In the genomic region with DNA sequence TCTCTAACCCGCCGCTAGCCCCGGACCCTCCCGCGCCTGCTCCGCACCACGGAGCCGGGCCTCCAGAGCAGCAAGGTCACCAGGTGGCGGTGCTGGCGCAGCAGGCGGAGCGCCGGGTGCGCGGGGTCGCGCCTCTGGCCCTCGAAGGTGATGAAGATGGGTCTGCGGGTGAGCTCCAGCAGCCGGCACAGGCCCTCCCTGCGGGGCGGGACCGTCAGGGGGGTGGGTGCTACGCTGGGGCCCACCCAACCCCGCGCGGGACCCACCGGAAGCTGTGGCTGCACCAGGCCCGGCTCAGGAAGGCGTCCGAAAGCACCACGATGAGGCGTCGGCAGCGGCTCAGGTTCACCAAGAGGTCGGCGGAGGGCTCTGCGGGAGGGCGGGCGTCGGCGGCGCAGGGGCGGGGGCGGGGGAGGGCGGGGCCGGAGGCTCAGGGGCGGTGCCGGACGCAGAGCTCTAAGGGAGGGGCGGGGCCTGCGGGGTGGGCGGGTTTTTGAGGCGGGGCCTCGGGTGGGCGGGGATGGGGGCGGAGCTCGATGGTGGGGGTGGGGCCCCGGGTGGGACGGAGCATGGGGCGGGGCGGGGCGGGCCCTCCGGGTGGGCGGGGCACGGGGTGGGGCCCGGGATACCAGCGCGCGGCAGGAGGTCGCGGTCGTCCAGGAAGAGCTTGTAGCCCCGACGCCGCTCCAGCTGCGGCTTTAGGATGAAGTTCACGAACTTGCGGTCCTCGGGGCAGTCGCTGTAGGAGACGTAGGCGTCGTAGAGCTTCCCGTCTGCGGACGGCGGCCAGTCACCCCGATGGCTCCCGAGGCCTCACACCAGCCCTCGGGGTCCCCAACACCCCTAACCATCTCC, we compare ENCODE assay signal across 8 cellular contexts. TPM values are rescaled to one million over a fixed set of nuclear protein-coding genes. Genes with fewer than 3 reads are reported as not detected.
DNase-seq lines count a peak whose midpoint lies in the region; ATAC-seq and TF ChIP-seq lines count a peak whose summit lies in the region.

No MANE protein-coding gene starts in this region.

- H3K27ac ChIP-seq in HEK293 (ENCODE audit: extremely low read depth, low read depth, low read length), result no peak overlapping the region; the same call in 1 of the 2 replicates
- H3K27ac ChIP-seq in duodenal mucosa (ENCODE audit: low read depth, low read length), result peak overlapping the region; percentile 63
- H3K27ac ChIP-seq in lower lobe of right lung, result peak overlapping the region; percentile 81

- no peaks in the 10 kb centered on the region for H3K27me3 ChIP-seq in duodenal mucosa (ENCODE audit: control insufficient read depth in 1 of 2, insufficient read depth in 2 of 2, low read length in 2 of 2)
- H3K27me3 ChIP-seq in lower lobe of right lung (ENCODE audit: low read depth), result no peaks in the 10 kb centered on the region

- POLR2A ChIA-PET in HEK293 (lab: Yijun Ruan, JAX), result interaction anchor here (0.6 to 2.0 kb wide), 13 partner anchors 10 to 412 kb away, joined by 3 to 15 read pairs (median 4); partner anchors contain the start of genes BET1L, PTDSS2 and RIC8A
- POLR2A ChIA-PET in activated CD4-positive, alpha-beta T cell treated with anti-CD3 and anti-CD28 coated beads, Interleukin-2, amount 10 ng/mL, durations not matched to agents 7 days and 5 days (lab: Charles Lee), result interaction anchor here (1.0 kb wide), 1 partner anchor 10 kb away, joined by 4 read pairs; no protein-coding TSS in a partner anchor

- peak overlapping the region; percentile 36 for H3K4me3 ChIP-seq in HEK293 (ENCODE audit: low read depth, low read length)
- H3K4me3 ChIP-seq in duodenal mucosa (ENCODE audit: low read depth in 1 of 2, low read length in 2 of 2), result peak overlapping the region; percentile 52 to 62
- H3K4me3 ChIP-seq in lower lobe of right lung, result peak overlapping the region; percentile 72

- CTCF ChIA-PET in HEK293 (lab: Yijun Ruan, JAX), result interaction anchor here (0.6 to 2.8 kb wide), 5 partner anchors 10 to 157 kb away, joined by 3 to 15 read pairs (median 6); partner anchors contain the start of genes PKP3 and PTDSS2
- CTCF ChIA-PET in activated CD4-positive, alpha-beta T cell treated with anti-CD3 and anti-CD28 coated beads, Interleukin-2, amount 10 ng/mL, durations not matched to agents 7 days and 5 days (lab: Charles Lee), result interaction anchor here (1.0 to 3.3 kb wide), 10 partner anchors 10 to 156 kb away, joined by 3 to 17 read pairs (median 4); partner anchors contain the start of gene PTDSS2

- H3K4me3 Mint-ChIP-seq in activated CD4-positive, alpha-beta T cell treated with anti-CD3 and anti-CD28 coated beads, Interleukin-2, amount 10 ng/mL, durations not matched to agents 7 days and 5 days, result no peak overlapping the region

- peaks cover 12% of the 10 kb centered on the region for H3K4me1 Mint-ChIP-seq in activated CD4-positive, alpha-beta T cell treated with anti-CD3 and anti-CD28 coated beads, Interleukin-2, amount 10 ng/mL, durations not matched to agents 7 days and 5 days

- H3K4me1 ChIP-seq in HEK293 (ENCODE audit: control insufficient read depth, insufficient read depth, low read length), result no peaks in the 10 kb centered on the region
- H3K4me1 ChIP-seq in duodenal mucosa (ENCODE audit: control insufficient read depth in 1 of 2, insufficient read depth in 2 of 2, low read length in 2 of 2), result peaks cover 12% of the 10 kb centered on the region in 2 donors
- H3K4me1 ChIP-seq in lower lobe of right lung, result peaks cover 13% of the 10 kb centered on the region

- peaks cover 0 to 18% of the 10 kb centered on the region in 2 experiments; a peak in 1 of 3 replicates for H3K36me3 ChIP-seq in HEK293 (ENCODE audit: control insufficient read depth in 2 of 2, insufficient read depth in 1 of 2, low read length in 2 of 2)
- peaks cover 8 to 25% of the 10 kb centered on the region in 2 donors for H3K36me3 ChIP-seq in duodenal mucosa (ENCODE audit: control insufficient read depth in 1 of 2, insufficient read depth in 2 of 2, low read length in 2 of 2)
- H3K36me3 ChIP-seq in lower lobe of right lung, result peaks cover 4% of the 10 kb centered on the region

- no peaks in the 10 kb centered on the region for H3K9me3 Mint-ChIP-seq in activated CD4-positive, alpha-beta T cell treated with anti-CD3 and anti-CD28 coated beads, Interleukin-2, amount 10 ng/mL, durations not matched to agents 7 days and 5 days

- H3K9me3 ChIP-seq in HEK293 (ENCODE audit: control insufficient read depth, insufficient read depth, low read depth, low read length) (no peaks in the 10 kb centered on the region), duodenal mucosa (ENCODE audit: control insufficient read depth in 1 of 2, low read length in 2 of 2) (no peaks in the 10 kb centered on the region), lower lobe of right lung (no peaks in the 10 kb centered on the region)

- H3K27me3 Mint-ChIP-seq in activated CD4-positive, alpha-beta T cell treated with anti-CD3 and anti-CD28 coated beads, Interleukin-2, amount 10 ng/mL, durations not matched to agents 7 days and 5 days, result no peaks in the 10 kb centered on the region

- intact Hi-C loops in lower lobe of right lung (cut with DNase I), result no loop called here

- H3K27ac Mint-ChIP-seq in activated CD4-positive, alpha-beta T cell treated with anti-CD3 and anti-CD28 coated beads, Interleukin-2, amount 10 ng/mL, durations not matched to agents 7 days and 5 days, result peak overlapping the region; percentile 57

- ATAC-seq in lower lobe of right lung, result peak; percentile 71 to 77

- peak overlapping the region; percentile 25 to 43 for H3K9ac ChIP-seq in duodenal mucosa (ENCODE audit: low read depth in 1 of 2, low read length in 2 of 2)

- DNase-seq in GDM1 (lab: John Stamatoyannopoulos, UW) (peak; percentile 86), NCI-H2029 (lab: John Stamatoyannopoulos, UW) (peak; percentile 67), lower lobe of right lung (peak; percentile 92), dedifferentiated amniotic fluid mesenchymal stem cell (ENCODE audit: extremely low spot score) (no peak)
- peak; percentile 93 for DNase-seq in activated CD4-positive, alpha-beta T cell treated with anti-CD3 and anti-CD28 coated beads, Interleukin-2, amount 10 ng/mL, durations not matched to agents 7 days and 5 days
- DNase-seq in stimulated activated CD8-positive, alpha-beta memory T cell treated with anti-CD3 and anti-CD28 coated beads, Interleukin-12 subunit alpha, Interleukin-12 subunit beta, amount 100 ng/mL, for 24 hours (ENCODE audit: extremely low read depth), result peak; percentile 83

- peak; percentile 15; the same call in 1 of the 2 replicates for TF ChIP-seq CTCF in HEK293 (tag by site-specific recombination; IDR thresholded peaks at IDR 0.05)
- no peak for TF ChIP-seq CTCF in lower lobe of right lung (IDR thresholded peaks at IDR 0.05)

- peaks cover 2% of the 10 kb centered on the region for H3K36me3 Mint-ChIP-seq in activated CD4-positive, alpha-beta T cell treated with anti-CD3 and anti-CD28 coated beads, Interleukin-2, amount 10 ng/mL, durations not matched to agents 7 days and 5 days (ENCODE audit: low read depth)

TF ChIP-seq in HEK293, 187 proteins besides CTCF, POLR2A, EP300 and RAD21 (continues in another document):
- TF ChIP-seq, protein P1, sequence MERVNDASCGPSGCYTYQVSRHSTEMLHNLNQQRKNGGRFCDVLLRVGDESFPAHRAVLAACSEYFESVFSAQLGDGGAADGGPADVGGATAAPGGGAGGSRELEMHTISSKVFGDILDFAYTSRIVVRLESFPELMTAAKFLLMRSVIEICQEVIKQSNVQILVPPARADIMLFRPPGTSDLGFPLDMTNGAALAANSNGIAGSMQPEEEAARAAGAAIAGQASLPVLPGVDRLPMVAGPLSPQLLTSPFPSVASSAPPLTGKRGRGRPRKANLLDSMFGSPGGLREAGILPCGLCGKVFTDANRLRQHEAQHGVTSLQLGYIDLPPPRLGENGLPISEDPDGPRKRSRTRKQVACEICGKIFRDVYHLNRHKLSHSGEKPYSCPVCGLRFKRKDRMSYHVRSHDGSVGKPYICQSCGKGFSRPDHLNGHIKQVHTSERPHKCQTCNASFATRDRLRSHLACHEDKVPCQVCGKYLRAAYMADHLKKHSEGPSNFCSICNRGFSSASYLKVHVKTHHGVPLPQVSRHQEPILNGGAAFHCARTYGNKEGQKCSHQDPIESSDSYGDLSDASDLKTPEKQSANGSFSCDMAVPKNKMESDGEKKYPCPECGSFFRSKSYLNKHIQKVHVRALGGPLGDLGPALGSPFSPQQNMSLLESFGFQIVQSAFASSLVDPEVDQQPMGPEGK (tag by site-specific recombination; IDR thresholded peaks at IDR 0.05), result peak; percentile 21; the same call in 1 of the 2 replicates
- TF ChIP-seq ZNF114 (tag by site-specific recombination; IDR thresholded peaks at IDR 0.05), result no peak
- 0 out of 2 replicates have a peak, but pooled peaks have one; percentile 24 for TF ChIP-seq KLF8 (tag by site-specific recombination; IDR thresholded peaks at IDR 0.05)
- TF ChIP-seq ZNF341 (tag by site-specific recombination; IDR thresholded peaks at IDR 0.05; ENCODE audit: low read depth), result 0 out of 2 replicates have a peak, but pooled peaks have one; percentile 16
- TF ChIP-seq ZNF777 (tag by site-specific recombination; IDR thresholded peaks at IDR 0.05; ENCODE audit: borderline replicate concordance), result no peak; the same call in 1 of the 2 replicates
- TF ChIP-seq ZFP69B (tag by site-specific recombination; IDR thresholded peaks at IDR 0.05), result peak; percentile 98
- TF ChIP-seq KLF1 (tag by site-specific recombination; IDR thresholded peaks at IDR 0.05), result peak; percentile 69

RNA-seq across cellular contexts. Expression of gene SIGIRR, which starts 7.8 kb away (rescaled TPM):
- total RNA-seq in activated CD4-positive, alpha-beta T cell treated with anti-CD3 and anti-CD28 coated beads, Interleukin-2, amount 10 ng/mL, durations not matched to agents 7 days and 5 days, result 100 to 1,000 TPM; 226 to 255 TPM
- 91.8 TPM for total RNA-seq in lower lobe of right lung

RNA-seq across cellular contexts. Expression of gene PKP3, which starts 13.0 kb away (rescaled TPM):
- not detected for total RNA-seq in activated CD4-positive, alpha-beta T cell treated with anti-CD3 and anti-CD28 coated beads, Interleukin-2, amount 10 ng/mL, durations not matched to agents 7 days and 5 days
- 23.1 TPM for total RNA-seq in lower lobe of right lung

RNA-seq across cellular contexts. Expression of gene ANO9, which starts 34.8 kb away (rescaled TPM):
- 10 to 100 TPM; 88.2 to 94.2 TPM for total RNA-seq in activated CD4-positive, alpha-beta T cell treated with anti-CD3 and anti-CD28 coated beads, Interleukin-2, amount 10 ng/mL, durations not matched to agents 7 days and 5 days
- total RNA-seq in lower lobe of right lung, result 21.6 TPM

RNA-seq across cellular contexts. Expression of gene B4GALNT4, which starts 37.7 kb away (rescaled TPM):
- 1 to 10 TPM; 1.5 to 1.6 TPM for total RNA-seq in activated CD4-positive, alpha-beta T cell treated with anti-CD3 and anti-CD28 coated beads, Interleukin-2, amount 10 ng/mL, durations not matched to agents 7 days and 5 days
- 0.38 TPM for total RNA-seq in lower lobe of right lung

RNA-seq across cellular contexts. Expression of gene PTDSS2, which starts 43.1 kb away (rescaled TPM):
- 10 to 100 TPM; 22.7 to 25.2 TPM for total RNA-seq in activated CD4-positive, alpha-beta T cell treated with anti-CD3 and anti-CD28 coated beads, Interleukin-2, amount 10 ng/mL, durations not matched to agents 7 days and 5 days
- 32.9 TPM for total RNA-seq in lower lobe of right lung

Comparison
In these comparisons a context has a peak if more than half of its experiments do, and no peak if none do; other contexts are left out.
1. RNA of gene PKP3, which starts 13.0 kb away (total RNA-seq): 23.1 TPM in lower lobe of right lung (single experiment); not detected in activated CD4-positive, alpha-beta T cell treated with anti-CD3 and anti-CD28 coated beads, Interleukin-2, amount 10 ng/mL, durations not matched to agents 7 days and 5 days; every median in the first group is over 10 times any median in the second.
2. Peak in every context shown above with its lines, with median percentiles within 50 percentile points of each other: H3K4me3 ChIP-seq.